ENCODE assay signal across 8 cellular contexts in the genomic region with DNA sequence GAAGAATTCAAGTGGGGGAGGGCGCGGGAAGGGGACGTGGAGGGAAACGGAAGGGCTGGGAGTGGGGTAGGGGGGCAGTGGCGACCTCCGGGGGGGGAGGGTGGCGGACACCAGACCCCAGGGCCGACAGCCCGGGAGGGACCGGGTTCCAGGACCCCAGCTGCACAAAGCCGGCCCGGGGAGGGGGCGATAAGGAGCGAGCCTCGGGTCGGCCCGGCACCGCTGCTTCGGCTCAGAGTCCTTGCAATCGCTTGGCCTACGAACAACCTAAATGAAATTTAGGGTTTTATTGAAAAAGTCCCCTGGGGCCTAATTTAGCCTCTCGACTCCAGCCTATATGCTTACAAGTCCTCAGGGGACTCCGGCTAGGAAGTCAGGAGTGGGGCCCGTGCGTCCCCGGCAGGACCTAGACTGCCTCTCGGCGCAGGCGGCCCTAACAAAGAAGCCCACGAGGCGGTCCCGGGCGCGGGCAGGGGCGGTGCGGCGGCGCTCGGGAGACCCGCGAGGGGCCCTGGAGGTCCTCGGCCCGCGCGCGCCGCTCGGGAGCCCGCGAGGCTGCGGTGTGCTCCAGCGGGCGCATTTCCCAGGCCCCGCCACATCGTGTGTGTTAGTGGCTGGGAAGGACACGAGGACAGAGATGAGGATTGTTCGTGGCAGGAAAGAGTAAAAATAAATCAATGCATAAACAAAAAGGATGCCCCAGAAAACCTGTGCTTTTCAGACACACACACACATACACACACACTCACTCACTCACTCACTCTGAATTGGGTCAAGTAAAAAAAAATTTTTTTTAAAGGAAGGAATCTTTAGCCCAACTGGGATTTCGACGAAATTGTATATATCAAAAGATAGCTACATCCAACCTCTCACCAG.
DNase-seq lines count a peak whose midpoint lies in the region; ATAC-seq and TF ChIP-seq lines count a peak whose summit lies in the region.

No MANE protein-coding gene starts in this region.

- peak overlapping the region; percentile 96 for H3K4me2 ChIP-seq in MM.1S (ENCODE audit: low read depth, low read length)

- H3K9me2 ChIP-seq in MM.1S (replicated peaks; ENCODE audit: insufficient read depth, low read length): no peaks in the 10 kb centered on the region

- no peaks in the 10 kb centered on the region for H3K9me3 Mint-ChIP-seq in stimulated activated naive B cell treated with anti-CD40 and anti-IgM and Interleukin-4, amounts not matched to agents 10 μg/mL and 1 μg/mL and 100 μg/mL, for 72 hours

- TF ChIP-seq CTCF in MM.1S (IDR thresholded peaks at IDR 0.05; ENCODE audit: low read length) (no peak), cardiac fibroblast (IDR thresholded peaks at IDR 0.05; ENCODE audit: low read depth, low read length) (no peak), kidney epithelial cell (IDR thresholded peaks at IDR 0.05; ENCODE audit: insufficient read depth, low read length, poor library complexity, severe bottlenecking) (no peak)

- peak overlapping the region; percentile 89 for H3K27ac Mint-ChIP-seq in stimulated activated naive B cell treated with anti-CD40 and anti-IgM and Interleukin-4, amounts not matched to agents 10 μg/mL and 1 μg/mL and 100 μg/mL, for 72 hours

- H3K27me3 ChIP-seq in MM.1S (replicated peaks; ENCODE audit: insufficient read depth, low read length) (no peaks in the 10 kb centered on the region), kidney epithelial cell (ENCODE audit: control insufficient read depth, insufficient read depth, low read length) (no peaks in the 10 kb centered on the region)

- H3K9ac ChIP-seq in MM.1S (ENCODE audit: low read length): peak overlapping the region; percentile 6; the same call in 1 of the 2 replicates

- H3K27ac ChIP-seq in MM.1S (ENCODE audit: low read length): no peak overlapping the region

- H3K36me3 Mint-ChIP-seq in stimulated activated naive B cell treated with anti-CD40 and anti-IgM and Interleukin-4, amounts not matched to agents 10 μg/mL and 1 μg/mL and 100 μg/mL, for 72 hours: no peaks in the 10 kb centered on the region

- no peaks in the 10 kb centered on the region for H3K4me1 ChIP-seq in MM.1S (ENCODE audit: low read length)

- DNase-seq in AG20443 (ENCODE audit: low spot score) (peak; percentile 25), MM.1S (no peak), cardiac fibroblast (ENCODE audit: low read depth in 2 of 2) (peak; percentile 14 to 22), kidney epithelial cell (ENCODE audit: low read depth) (no peak), mesenteric fat pad (ENCODE audit: low spot score) (no peak)
- DNase-seq in stimulated activated naive B cell treated with anti-CD40 and anti-IgM and Interleukin-4, amounts not matched to agents 10 μg/mL and 1 μg/mL and 100 μg/mL, for 72 hours: peak; percentile 13

- H3K4me3 ChIP-seq in MM.1S (ENCODE audit: low read length) (peak overlapping the region; percentile 57; the same call in 1 of the 2 replicates), cardiac fibroblast (replicated peaks in 1 of 2; ENCODE audit: low read depth in 2 of 2, low read length in 2 of 2) (peak overlapping the region; percentile 40 to 49), kidney epithelial cell (ENCODE audit: low read depth, low read length) (peak overlapping the region; percentile 43)

- H3K36me3 ChIP-seq in MM.1S (replicated peaks; ENCODE audit: insufficient read depth, low read length) (no peaks in the 10 kb centered on the region), kidney epithelial cell (ENCODE audit: control insufficient read depth, insufficient read depth, low read length) (no peaks in the 10 kb centered on the region)

- no peaks in the 10 kb centered on the region for H3K79me2 ChIP-seq in MM.1S (ENCODE audit: low read length)

- peaks cover 16 to 39% of the 10 kb centered on the region in 2 donors for H3K4me1 Mint-ChIP-seq in stimulated activated naive B cell treated with anti-CD40 and anti-IgM and Interleukin-4, amounts not matched to agents 10 μg/mL and 1 μg/mL and 100 μg/mL, for 72 hours

- H3F3A ChIP-seq in MM.1S (ENCODE audit: insufficient read depth, low read length): no peaks in the 10 kb centered on the region

- peaks cover 10 to 16% of the 10 kb centered on the region in 2 donors for H3K27me3 Mint-ChIP-seq in stimulated activated naive B cell treated with anti-CD40 and anti-IgM and Interleukin-4, amounts not matched to agents 10 μg/mL and 1 μg/mL and 100 μg/mL, for 72 hours

- H3K9me3 ChIP-seq in MM.1S (replicated peaks; ENCODE audit: insufficient read depth, low read length): no peaks in the 10 kb centered on the region

- H2AFZ ChIP-seq in MM.1S (ENCODE audit: low read length): peak overlapping the region; percentile 89

- H3K4me3 Mint-ChIP-seq in stimulated activated naive B cell treated with anti-CD40 and anti-IgM and Interleukin-4, amounts not matched to agents 10 μg/mL and 1 μg/mL and 100 μg/mL, for 72 hours: peak overlapping the region; percentile 78 to 84

- H4K20me1 ChIP-seq in MM.1S (ENCODE audit: insufficient read depth, low read length): no peaks in the 10 kb centered on the region

- ATAC-seq in stimulated activated naive B cell treated with anti-CD40 and anti-IgM and Interleukin-4, amounts not matched to agents 10 μg/mL and 1 μg/mL and 100 μg/mL, for 72 hours (replicated peaks): peak; percentile 21 to 22
- no peak for ATAC-seq in esophagus mucosa
- no peak for ATAC-seq in HG03354 (IDR thresholded peaks at IDR 0.05; ENCODE audit: poor library complexity, severe bottlenecking, unreplicated experiment)

Comparison
In these comparisons a context has a peak if more than half of its experiments do, and no peak if none do; other contexts are left out.
1. DNase-seq: peak in AG20443 (single experiment), cardiac fibroblast (2 of 2) and stimulated activated naive B cell treated with anti-CD40 and anti-IgM and Interleukin-4, amounts not matched to agents 10 μg/mL and 1 μg/mL and 100 μg/mL, for 72 hours (single experiment); none in MM.1S (single experiment), kidney epithelial cell (single experiment) and mesenteric fat pad (single experiment).
2. ATAC-seq: peak in stimulated activated naive B cell treated with anti-CD40 and anti-IgM and Interleukin-4, amounts not matched to agents 10 μg/mL and 1 μg/mL and 100 μg/mL, for 72 hours (2 of 2); none in esophagus mucosa (single experiment) and HG03354 (single experiment).
3. Peak in every context shown above with its lines, with median percentiles within 50 percentile points of each other: H3K4me3 ChIP-seq.